Comparison of ENCODE assay signal across 1 cellular context in genomic region chr19:51018745-51019543, GRCh38.
TF ChIP-seq lines count a peak whose summit lies in the region.

No MANE protein-coding gene starts in this region.

TF ChIP-seq in H1, 55 proteins besides CTCF, POLR2A, EP300 and RAD21:
- TF ChIP-seq, protein P1, sequence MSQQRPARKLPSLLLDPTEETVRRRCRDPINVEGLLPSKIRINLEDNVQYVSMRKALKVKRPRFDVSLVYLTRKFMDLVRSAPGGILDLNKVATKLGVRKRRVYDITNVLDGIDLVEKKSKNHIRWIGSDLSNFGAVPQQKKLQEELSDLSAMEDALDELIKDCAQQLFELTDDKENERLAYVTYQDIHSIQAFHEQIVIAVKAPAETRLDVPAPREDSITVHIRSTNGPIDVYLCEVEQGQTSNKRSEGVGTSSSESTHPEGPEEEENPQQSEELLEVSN (IDR thresholded peaks at IDR 0.05), result 0 out of 2 replicates have a peak, but pooled peaks have one; percentile 25
- TF ChIP-seq KDM1A (IDR thresholded peaks at IDR 0.05; ENCODE audit: borderline replicate concordance, low read length), result no peak
- no peak for TF ChIP-seq RBBP5 (IDR thresholded peaks at IDR 0.05; ENCODE audit: borderline replicate concordance, low read depth, low read length)
- TF ChIP-seq PHF8 (conservative IDR thresholded peaks at IDR 0.05; ENCODE audit: low read depth, low read length), result no peak; the same call in 1 of the 2 replicates
- 0 out of 2 replicates have a peak, but pooled peaks have one; percentile 31 for TF ChIP-seq TAF1 (IDR thresholded peaks at IDR 0.05; ENCODE audit: low read depth, low read length)
- no peak for TF ChIP-seq YY1 (IDR thresholded peaks at IDR 0.05; ENCODE audit: low read depth, low read length)
- TF ChIP-seq TBP (IDR thresholded peaks at IDR 0.05; ENCODE audit: low read depth, low read length), result no peak
- TF ChIP-seq JUN (IDR thresholded peaks at IDR 0.05; ENCODE audit: low read depth, low read length), result no peak
- TF ChIP-seq RNF2 (IDR thresholded peaks at IDR 0.05; ENCODE audit: borderline replicate concordance, low read depth, low read length, missing control alignments, poor library complexity, severe bottlenecking), result no peak
- peak; percentile 91 for TF ChIP-seq CEBPB (IDR thresholded peaks at IDR 0.05; ENCODE audit: low read depth, low read length)
- TF ChIP-seq RFX5 (IDR thresholded peaks at IDR 0.05; ENCODE audit: borderline replicate concordance, low read depth, low read length), result no peak
- TF ChIP-seq SRF (IDR thresholded peaks at IDR 0.05; ENCODE audit: low read depth, low read length), result no peak
- no peak for TF ChIP-seq SP2 (IDR thresholded peaks at IDR 0.05; ENCODE audit: low read length)
- TF ChIP-seq KDM4A (IDR thresholded peaks at IDR 0.05; ENCODE audit: low read depth, low read length, severe bottlenecking), result peak; percentile 78
- TF ChIP-seq POLR2AphosphoS5 (IDR thresholded peaks at IDR 0.05; ENCODE audit: low read depth, low read length), result no peak
- no peak for TF ChIP-seq JUND (IDR thresholded peaks at IDR 0.05; ENCODE audit: low read length)
- no peak for TF ChIP-seq EGR1 (IDR thresholded peaks at IDR 0.05; ENCODE audit: borderline replicate concordance, low read depth, low read length)
- TF ChIP-seq BACH1 (IDR thresholded peaks at IDR 0.05; ENCODE audit: low read length), result 0 out of 2 replicates have a peak, but pooled peaks have one; percentile 27
- TF ChIP-seq TAF7 (optimal IDR thresholded peaks at IDR 0.05; ENCODE audit: borderline replicate concordance, low read depth, low read length), result no peak
